Comparison of ENCODE assay signal across 15 cellular contexts in genomic region chr9:95032580-95033298, GRCh38.
DNase-seq lines count a peak whose midpoint lies in the region; ATAC-seq, FAIRE-seq and TF ChIP-seq lines count a peak whose summit lies in the region.
"Had no signal": no experiment of that assay in that cellular context is flagged by ENCODE, and none has a peak within 500 bp of the region (broad histone marks: within the 10 kb centered on the region; RNA-seq: fewer than 3 reads in every experiment).

No MANE protein-coding gene starts in this region.

- intact Hi-C loops in Caco-2 (cut with micrococcal nuclease; ENCODE audit: unreplicated experiment), result loop anchor here (1.0 to 2.0 kb wide), 5 partner anchors 16 to 46 kb away; no protein-coding TSS in a partner anchor

- POLR2A ChIA-PET in Caco-2 (lab: Charles Lee), result interaction anchor here (1.2 kb wide), 1 partner anchor 15 kb away, joined by 3 read pairs; no protein-coding TSS in a partner anchor

- TSS peak; percentile 43 for BruUV-seq in Caco-2 (replicated peaks; lab: Mats Ljungman, UMichigan)

- no peak for TF ChIP-seq POLR2A in gastroesophageal sphincter (IDR thresholded peaks at IDR 0.05)

- H3K27me3 Mint-ChIP-seq in Caco-2 (ENCODE audit: insufficient read depth, unreplicated experiment), result no peaks in the 10 kb centered on the region
- H3K27me3 Mint-ChIP-seq in osteocyte (ENCODE audit: unreplicated experiment), result no peaks in the 10 kb centered on the region
- H3K27me3 Mint-ChIP-seq: stimulated activated memory B cell treated with anti-CD40 and anti-IgM and Interleukin-4, amounts not matched to agents 10 μg/mL and 1 μg/mL and 100 μg/mL, for 72 hours had no signal

- CTCF ChIA-PET in Caco-2 (lab: Charles Lee), result interaction anchor here (0.7 to 1.9 kb wide), 4 partner anchors 25 to 95 kb away, joined by 3 to 9 read pairs (median 6); no protein-coding TSS in a partner anchor

- H3K4me1 Mint-ChIP-seq in Caco-2 (ENCODE audit: low read depth, unreplicated experiment) (peaks cover 34% of the 10 kb centered on the region), osteocyte (ENCODE audit: unreplicated experiment) (peaks cover 73% of the 10 kb centered on the region)
- H3K4me1 Mint-ChIP-seq in stimulated activated effector memory CD8-positive, alpha-beta T cell treated with anti-CD3 and anti-CD28 coated beads, Interleukin-12 subunit alpha, Interleukin-12 subunit beta, amount 100 ng/mL, for 72 hours, result no peaks in the 10 kb centered on the region
- H3K4me1 Mint-ChIP-seq: WTC11 had no signal

- H3K36me3 Mint-ChIP-seq in Caco-2 (ENCODE audit: insufficient read depth, unreplicated experiment) (peaks cover 16% of the 10 kb centered on the region), osteocyte (ENCODE audit: unreplicated experiment) (peaks cover 44% of the 10 kb centered on the region)
- H3K36me3 Mint-ChIP-seq in stimulated activated effector memory CD8-positive, alpha-beta T cell treated with anti-CD3 and anti-CD28 coated beads, Interleukin-12 subunit alpha, Interleukin-12 subunit beta, amount 100 ng/mL, for 72 hours, result no peaks in the 10 kb centered on the region
- H3K36me3 Mint-ChIP-seq: WTC11 had no signal

- WGBS in gastroesophageal sphincter (ENCODE audit: low coverage in 1 of 2), 2 donors, result 22 to 33% methylated on average over 7 to 9 of the region's 9 CpGs

- H3K4me3 ChIP-seq in Caco-2 (ENCODE audit: low read depth, low read length) (no peak overlapping the region), gastroesophageal sphincter (no peak overlapping the region)

- H3K27ac ChIP-seq in gastroesophageal sphincter, result peak overlapping the region; percentile 7 to 99 (median 86)

- no peak for TF ChIP-seq EP300 in gastroesophageal sphincter (IDR thresholded peaks at IDR 0.05)

- no peak for DNase-seq in Caco-2
- peak; percentile 35 for DNase-seq in NCI-H510A (lab: John Stamatoyannopoulos, UW)
- DNase-seq in osteocyte (ENCODE audit: extremely low spot score, unreplicated experiment), result no peak
- no peak for DNase-seq in amygdala (lab: John Stamatoyannopoulos, UW)
- no peak for DNase-seq in anterior cingulate cortex (lab: John Stamatoyannopoulos, UW)
- no peak for DNase-seq in stimulated activated effector memory CD8-positive, alpha-beta T cell treated with anti-CD3 and anti-CD28 coated beads, Interleukin-12 subunit alpha, Interleukin-12 subunit beta, amount 100 ng/mL, for 72 hours (ENCODE audit: low spot score in 2 of 2)
- DNase-seq in frontal cortex (ENCODE audit: low spot score in 2 of 2), result no peak
- DNase-seq: activated gamma-delta T cell, hypothalamus, nephron progenitor cell, SHP77 had no signal

- H3K27me3 ChIP-seq in Caco-2 (replicated peaks; ENCODE audit: control insufficient read depth, insufficient read depth, low read length), result no peaks in the 10 kb centered on the region
- no peaks in the 10 kb centered on the region for H3K27me3 ChIP-seq in gastroesophageal sphincter

- H3K9me3 Mint-ChIP-seq in Caco-2 (ENCODE audit: unreplicated experiment) (no peaks in the 10 kb centered on the region), osteocyte (ENCODE audit: unreplicated experiment) (peaks cover 3% of the 10 kb centered on the region)
- H3K9me3 Mint-ChIP-seq in stimulated activated effector memory CD8-positive, alpha-beta T cell treated with anti-CD3 and anti-CD28 coated beads, Interleukin-12 subunit alpha, Interleukin-12 subunit beta, amount 100 ng/mL, for 72 hours, result no peaks in the 10 kb centered on the region
- H3K9me3 Mint-ChIP-seq: nephron progenitor cell; stimulated activated memory B cell treated with anti-CD40 and anti-IgM and Interleukin-4, amounts not matched to agents 10 μg/mL and 1 μg/mL and 100 μg/mL, for 72 hours; WTC11 had no signal

- no peak for FAIRE-seq in frontal cortex (lab: Jason Lieb, UNC)
- FAIRE-seq: G401.6 had no signal

- H3K36me3 ChIP-seq in Caco-2 (ENCODE audit: control insufficient read depth, insufficient read depth, low read length) (no peaks in the 10 kb centered on the region), gastroesophageal sphincter (peaks cover 0 to 14% of the 10 kb centered on the region in 2 donors)

- no peak overlapping the region for H3K4me3 Mint-ChIP-seq in Caco-2 (ENCODE audit: unreplicated experiment)
- no peak overlapping the region for H3K4me3 Mint-ChIP-seq in osteocyte (ENCODE audit: unreplicated experiment)
- H3K4me3 Mint-ChIP-seq in stimulated activated effector memory CD8-positive, alpha-beta T cell treated with anti-CD3 and anti-CD28 coated beads, Interleukin-12 subunit alpha, Interleukin-12 subunit beta, amount 100 ng/mL, for 72 hours, result no peak overlapping the region
- H3K4me3 Mint-ChIP-seq: nephron progenitor cell; stimulated activated memory B cell treated with anti-CD40 and anti-IgM and Interleukin-4, amounts not matched to agents 10 μg/mL and 1 μg/mL and 100 μg/mL, for 72 hours; WTC11 had no signal

- H3K4me1 ChIP-seq in Caco-2 (peaks cover 43% of the 10 kb centered on the region), gastroesophageal sphincter (peaks cover 52 to 100% (median 63%) of the 10 kb centered on the region in 3 donors)

- H3K27ac Mint-ChIP-seq in Caco-2 (ENCODE audit: unreplicated experiment), result peak overlapping the region; percentile 69
- H3K27ac Mint-ChIP-seq in osteocyte (ENCODE audit: unreplicated experiment), result peak overlapping the region; percentile 35
- no peak overlapping the region for H3K27ac Mint-ChIP-seq in stimulated activated effector memory CD8-positive, alpha-beta T cell treated with anti-CD3 and anti-CD28 coated beads, Interleukin-12 subunit alpha, Interleukin-12 subunit beta, amount 100 ng/mL, for 72 hours
- H3K27ac Mint-ChIP-seq: nephron progenitor cell; stimulated activated memory B cell treated with anti-CD40 and anti-IgM and Interleukin-4, amounts not matched to agents 10 μg/mL and 1 μg/mL and 100 μg/mL, for 72 hours had no signal

- TF ChIP-seq CTCF in Caco-2 (IDR thresholded peaks at IDR 0.05; ENCODE audit: insufficient read depth in 1 of 2, low read depth in 1 of 2, low read length in 1 of 2, severe bottlenecking in 1 of 2, unreplicated experiment in 1 of 2) (no peak), gastroesophageal sphincter (IDR thresholded peaks at IDR 0.05) (peak in 1 of 4 experiments; percentile 17), osteocyte (IDR thresholded peaks at IDR 0.05) (no peak)

- peak; percentile 66 for ATAC-seq in gastroesophageal sphincter
- no peak for ATAC-seq in stimulated activated effector memory CD8-positive, alpha-beta T cell treated with anti-CD3 and anti-CD28 coated beads, Interleukin-12 subunit alpha, Interleukin-12 subunit beta, amount 100 ng/mL, for 72 hours
- ATAC-seq: stimulated activated memory B cell treated with anti-CD40 and anti-IgM and Interleukin-4, amounts not matched to agents 10 μg/mL and 1 μg/mL and 100 μg/mL, for 72 hours; WTC11 had no signal

- H3K9me3 ChIP-seq in Caco-2 (no peaks in the 10 kb centered on the region), gastroesophageal sphincter (no peaks in the 10 kb centered on the region)
